In genomic region chr9:71767421-71768321, GRCh38 we compare ENCODE assay signal across 8 cellular contexts. TPM values are rescaled to one million over a fixed set of nuclear protein-coding genes. Genes with fewer than 3 reads are reported as not detected.
A peak's percentile ranks its signal among the peaks of the same experiment; 100 is the strongest.
DNase-seq lines count a peak whose midpoint lies in the region; ATAC-seq and TF ChIP-seq lines count a peak whose summit lies in the region.

No MANE protein-coding gene starts in this region.

- H3K4me1 ChIP-seq in ES-I3 (ENCODE audit: insufficient read depth, low read length) (peaks cover 36% of the 10 kb centered on the region), PC-3 (ENCODE audit: insufficient read depth, low read length) (peaks cover 51% of the 10 kb centered on the region), right lobe of liver (peaks cover 0 to 48% (median 15%) of the 10 kb centered on the region in 4 donors), thymus (ENCODE audit: control insufficient read depth, insufficient read depth, low read length) (peaks cover 11% of the 10 kb centered on the region)

- peaks cover 51% of the 10 kb centered on the region for H3K79me2 ChIP-seq in PC-3 (ENCODE audit: low read length)

- TF ChIP-seq CTCF in PC-3 (conservative IDR thresholded peaks at IDR 0.05; ENCODE audit: low read depth, low read length) = no peak
- no peak for TF ChIP-seq CTCF in right lobe of liver (IDR thresholded peaks at IDR 0.05)

- peak overlapping the region; percentile 97 for H3K4me3 ChIP-seq in PC-3 (ENCODE audit: low read length)
- H3K4me3 ChIP-seq in right lobe of liver = peak overlapping the region; percentile 69 to 91 (median 89)
- peak overlapping the region; percentile 94 for H3K4me3 ChIP-seq in thymus (ENCODE audit: low read length)

- 3% methylated on average over 18 of the region's 38 CpGs for WGBS in right lobe of liver (ENCODE audit: insufficient coverage, low coverage, low lambda C conversion rate, missing lambda C conversion rate)
- WGBS in thymus = 7% methylated on average over 38 of the region's 38 CpGs

- TSS peak; percentile 47 for BruUV-seq in PC-3 (replicated peaks; lab: Mats Ljungman, UMichigan)

- H3F3A ChIP-seq in PC-3 (ENCODE audit: low read length, unreplicated experiment) = peaks cover 12% of the 10 kb centered on the region

- no peaks in the 10 kb centered on the region for H3K9me2 ChIP-seq in PC-3 (replicated peaks; ENCODE audit: low read length)

- H3K9ac ChIP-seq in ES-I3 (ENCODE audit: low read depth, low read length) = peak overlapping the region; percentile 90
- H3K9ac ChIP-seq in PC-3 (ENCODE audit: low read length) = peak overlapping the region; percentile 80

- intact Hi-C loops in PC-3 (cut with micrococcal nuclease) (loop anchor here (2.0 to 5.0 kb wide), 4 partner anchors 41 to 480 kb away; partner anchors contain the start of genes ABHD17B and C9orf85), right lobe of liver (cut with DNase I) (loop anchor here in 1 of 2 donors (10.0 kb wide), 1 partner anchor 153 kb away; no protein-coding TSS in a partner anchor)

- 0 out of 2 replicates have a peak overlapping the region, but pooled peaks have one; percentile 56 for H2AFZ ChIP-seq in PC-3 (ENCODE audit: low read length)

- POLR2A ChIA-PET in PC-3 (lab: Charles Lee; ENCODE audit: unreplicated experiment) = interaction anchor here (0.5 to 0.7 kb wide), 2 partner anchors 158 to 812 kb away, joined by 3 to 8 read pairs; no protein-coding TSS in a partner anchor

- H3K27ac ChIP-seq in PC-3 (ENCODE audit: low read length) = no peak overlapping the region
- peak overlapping the region; percentile 94 to 99 (median 98) for H3K27ac ChIP-seq in right lobe of liver
- peak overlapping the region; percentile 96 for H3K27ac ChIP-seq in thymus (ENCODE audit: low read depth)

- H3K9me3 ChIP-seq in ES-I3 (ENCODE audit: control insufficient read depth, insufficient read depth, low read length) (no peaks in the 10 kb centered on the region), PC-3 (ENCODE audit: low read length) (no peaks in the 10 kb centered on the region), right lobe of liver (no peaks in the 10 kb centered on the region), thymus (ENCODE audit: control insufficient read depth) (no peaks in the 10 kb centered on the region)

- H3K4me2 ChIP-seq in PC-3 (ENCODE audit: low read length) = peak overlapping the region; percentile 97

- H4K20me1 ChIP-seq in PC-3 (ENCODE audit: low read length) = peaks cover 26% of the 10 kb centered on the region

- no peak for TF ChIP-seq POLR2A in right lobe of liver (IDR thresholded peaks at IDR 0.05)

- ATAC-seq in PC-3 = no peak
- no peak for ATAC-seq in right lobe of liver
- ATAC-seq in activated CD4-positive, CD25-positive, alpha-beta regulatory T cell treated with anti-CD3 and anti-CD28 coated beads, Interleukin-2, amount 50 U/mL, for 24 hours = no peak
- no peak for ATAC-seq in HG02885 (IDR thresholded peaks at IDR 0.05; ENCODE audit: poor library complexity, unreplicated experiment)

- H3K27me3 ChIP-seq in PC-3 (ENCODE audit: low read length) (no peaks in the 10 kb centered on the region), right lobe of liver (no peaks in the 10 kb centered on the region), thymus (ENCODE audit: control insufficient read depth, insufficient read depth) (peaks cover 6% of the 10 kb centered on the region)

- DNase-seq in PC-3 (no peak), cerebellar cortex (ENCODE audit: low spot score) (peak; percentile 43), right lobe of liver (peak in 2 of 3 donors; percentile 31 to 60), NCI-H2196 (lab: John Stamatoyannopoulos, UW; ENCODE audit: unreplicated experiment) (no peak)

- CTCF ChIA-PET in PC-3 (lab: Charles Lee) = interaction anchor here (0.7 kb wide), 1 partner anchor 14 kb away, joined by 8 read pairs; no protein-coding TSS in a partner anchor

- H3K36me3 ChIP-seq in ES-I3 (ENCODE audit: insufficient read depth, low read length) (no peaks in the 10 kb centered on the region), PC-3 (ENCODE audit: low read depth, low read length) (no peaks in the 10 kb centered on the region), right lobe of liver (no peaks in the 10 kb centered on the region), thymus (ENCODE audit: control insufficient read depth, insufficient read depth) (no peaks in the 10 kb centered on the region)

RNA-seq across cellular contexts. Expression of gene CEMIP2, which starts 0.6 kb away (rescaled TPM):
- total RNA-seq in PC-3 (2014; rRNA removed) = 10.1 and 16.0 TPM in 2 replicates
- 10 to 100 TPM; 40.9 to 92.8 (median 56.5) TPM for total RNA-seq in right lobe of liver
- polyA plus RNA-seq in thymus = 48.3 TPM

Comparison
In these comparisons a context has a peak if more than half of its experiments do, and no peak if none do; other contexts are left out.
1. DNase-seq: peak in cerebellar cortex (single experiment) and right lobe of liver (2 of 3); none in PC-3 (single experiment) and NCI-H2196 (single experiment).
2. Peak in every context shown above with its lines, with median percentiles within 50 percentile points of each other: H3K4me3 ChIP-seq.